ENCODE assay signal across 1 cellular context in genomic region chr12:2333516-2333915, GRCh38.
TF ChIP-seq lines count a peak whose summit lies in the region.

No MANE protein-coding gene starts in this region.

TF ChIP-seq in HepG2, 621 proteins besides CTCF, POLR2A, EP300 and RAD21:
- TF ChIP-seq ZNF281 (CRISPR knock-in tag; IDR thresholded peaks at IDR 0.05; ENCODE audit: borderline replicate concordance) (no peak), DR1 (CRISPR knock-in tag; IDR thresholded peaks at IDR 0.05) (no peak), AGO2 (optimal IDR thresholded peaks at IDR 0.05; ENCODE audit: low read depth, low read length) (no peak), ZXDC (CRISPR knock-in tag; IDR thresholded peaks at IDR 0.05) (no peak), ZMAT3 (CRISPR knock-in tag; conservative IDR thresholded peaks at IDR 0.05) (no peak), CBX2 (IDR thresholded peaks at IDR 0.05; ENCODE audit: low read depth, low read length) (no peak), CBX2 (CRISPR knock-in tag; IDR thresholded peaks at IDR 0.05; ENCODE audit: low read depth) (no peak), ZNF605 (CRISPR knock-in tag; IDR thresholded peaks at IDR 0.05) (no peak), EED (CRISPR knock-in tag; IDR thresholded peaks at IDR 0.05) (no peak), REST (IDR thresholded peaks at IDR 0.05; ENCODE audit: borderline replicate concordance in 1 of 2, low read depth in 1 of 2, low read length in 2 of 2) (no peak), ZNF670 (CRISPR knock-in tag; IDR thresholded peaks at IDR 0.05; ENCODE audit: borderline replicate concordance) (no peak), ARHGAP35 (CRISPR knock-in tag; IDR thresholded peaks at IDR 0.05; ENCODE audit: borderline replicate concordance) (no peak), HNF1B (CRISPR knock-in tag; IDR thresholded peaks at IDR 0.05) (no peak)
